In genomic region chr11:83044958-83045712, GRCh38 we compare ENCODE assay signal across 10 cellular contexts. TPM values are rescaled to one million over a fixed set of nuclear protein-coding genes. Genes with fewer than 3 reads are reported as not detected.
A peak's percentile ranks its signal among the peaks of the same experiment; 100 is the strongest.
DNase-seq lines count a peak whose midpoint lies in the region; ATAC-seq and TF ChIP-seq lines count a peak whose summit lies in the region.
"Had no signal": no experiment of that assay in that cellular context is flagged by ENCODE, and none has a peak within 500 bp of the region (broad histone marks: within the 10 kb centered on the region; RNA-seq: fewer than 3 reads in every experiment).

No MANE protein-coding gene starts in this region.

- peaks cover 2% of the 10 kb centered on the region for H3K36me3 Mint-ChIP-seq in activated CD8-positive, alpha-beta memory T cell treated with anti-CD3 and anti-CD28 coated beads, Interleukin-2, amount 10 ng/mL, durations not matched to agents 7 days and 5 days

- peak overlapping the region; percentile 42 for H3K27ac Mint-ChIP-seq in activated CD8-positive, alpha-beta memory T cell treated with anti-CD3 and anti-CD28 coated beads, Interleukin-2, amount 10 ng/mL, durations not matched to agents 7 days and 5 days
- H3K27ac Mint-ChIP-seq: nephron had no signal

- TF ChIP-seq RAD21 in SK-N-SH (IDR thresholded peaks at IDR 0.05; ENCODE audit: low read length), result no peak

- intact Hi-C loops in mucosa of descending colon (cut with DNase I, micrococcal nuclease), result no loop called here
- intact Hi-C loops in sciatic nerve (cut with DNase I), result no loop called here

- peak; percentile 98 for ATAC-seq in activated CD8-positive, alpha-beta memory T cell treated with anti-CD3 and anti-CD28 coated beads, Interleukin-2, amount 10 ng/mL, durations not matched to agents 7 days and 5 days
- ATAC-seq in HG03064 (IDR thresholded peaks at IDR 0.05; ENCODE audit: low read depth, unreplicated experiment) (peak; percentile 75), mucosa of descending colon (peak; percentile 78), HG03097 (IDR thresholded peaks at IDR 0.05; ENCODE audit: low FRiP score, unreplicated experiment) (no peak), GM18505 (IDR thresholded peaks at IDR 0.05; ENCODE audit: unreplicated experiment) (no peak), sciatic nerve (no peak)

- CTCF ChIA-PET in activated CD8-positive, alpha-beta memory T cell treated with anti-CD3 and anti-CD28 coated beads, Interleukin-2, amount 10 ng/mL, durations not matched to agents 7 days and 5 days (lab: Charles Lee), result interaction anchor here (0.8 to 1.4 kb wide), 2 partner anchors 116 to 117 kb away, joined by 3 to 4 read pairs; no protein-coding TSS in a partner anchor
- CTCF ChIA-PET in SK-N-SH (lab: Yijun Ruan, JAX), result interaction anchor here (0.7 to 1.7 kb wide), 4 partner anchors 16 to 267 kb away, joined by 3 to 4 read pairs (median 3); no protein-coding TSS in a partner anchor

- H3K36me3 ChIP-seq in SK-N-SH (replicated peaks in 1 of 2; ENCODE audit: control insufficient read depth in 1 of 2, insufficient read depth in 2 of 2, low read length in 1 of 2) (no peaks in the 10 kb centered on the region), mucosa of descending colon (ENCODE audit: low read depth) (no peaks in the 10 kb centered on the region)

- POLR2A ChIA-PET in SK-N-SH (lab: Yijun Ruan, JAX), result no interaction called here

- peak overlapping the region; percentile 59; the same call in 1 of the 2 replicates for H2AFZ ChIP-seq in SK-N-SH (ENCODE audit: low read depth)

- H3K4me3 ChIP-seq in SK-N-SH (ENCODE audit: low read depth in 2 of 2, low read length in 1 of 2) (no peak overlapping the region), mucosa of descending colon (no peak overlapping the region)

- peaks cover 15% of the 10 kb centered on the region for H3K4me1 Mint-ChIP-seq in activated CD8-positive, alpha-beta memory T cell treated with anti-CD3 and anti-CD28 coated beads, Interleukin-2, amount 10 ng/mL, durations not matched to agents 7 days and 5 days

- peak overlapping the region in 1 of 2 experiments; percentile 52; a peak in 2 of 4 replicates for H3K27ac ChIP-seq in SK-N-SH (ENCODE audit: low read depth in 2 of 2, low read length in 1 of 2)

- WGBS in SK-N-SH (ENCODE audit: low lambda C conversion rate), result 56% methylated on average over 8 of the region's 8 CpGs

- H3K4me2 ChIP-seq in SK-N-SH, result peak overlapping the region; percentile 34; the same call in 1 of the 2 replicates

- H3K4me1 ChIP-seq in SK-N-SH (ENCODE audit: control insufficient read depth in 1 of 2, insufficient read depth in 2 of 2, low read depth in 1 of 2, low read length in 1 of 2), result peaks cover 7 to 17% of the 10 kb centered on the region in 2 experiments; a peak in 2 of 4 replicates
- H3K4me1 ChIP-seq in mucosa of descending colon (ENCODE audit: low read depth), result peaks cover 8% of the 10 kb centered on the region

- peak; percentile 58 for DNase-seq in activated CD8-positive, alpha-beta memory T cell treated with anti-CD3 and anti-CD28 coated beads, Interleukin-2, amount 10 ng/mL, durations not matched to agents 7 days and 5 days
- DNase-seq in activated CD8-positive, alpha-beta memory T cell treated with anti-CD3 and anti-CD28 coated beads for 24 hours, result no peak
- DNase-seq in SK-N-SH, result no peak
- DNase-seq in mucosa of descending colon, result no peak
- DNase-seq in sciatic nerve (ENCODE audit: low spot score), result no peak

- H4K20me1 ChIP-seq in SK-N-SH (ENCODE audit: insufficient read depth), result no peaks in the 10 kb centered on the region

- H3K9me3 ChIP-seq in SK-N-SH (no peaks in the 10 kb centered on the region), mucosa of descending colon (no peaks in the 10 kb centered on the region)

- no peak overlapping the region for H3K4me3 Mint-ChIP-seq in activated CD8-positive, alpha-beta memory T cell treated with anti-CD3 and anti-CD28 coated beads, Interleukin-2, amount 10 ng/mL, durations not matched to agents 7 days and 5 days
- H3K4me3 Mint-ChIP-seq: nephron had no signal

- no peak overlapping the region; the same call in 1 of the 2 replicates for H3K9ac ChIP-seq in SK-N-SH

- H3K79me2 ChIP-seq in SK-N-SH (ENCODE audit: insufficient read depth), result peaks cover 50% of the 10 kb centered on the region

- no peaks in the 10 kb centered on the region for H3K9me3 Mint-ChIP-seq in activated CD8-positive, alpha-beta memory T cell treated with anti-CD3 and anti-CD28 coated beads, Interleukin-2, amount 10 ng/mL, durations not matched to agents 7 days and 5 days (ENCODE audit: low read depth)
- H3K9me3 Mint-ChIP-seq: nephron had no signal

- TF ChIP-seq POLR2A in GM18505 (IDR thresholded peaks at IDR 0.05; ENCODE audit: borderline replicate concordance, extremely low read depth, insufficient read depth, insufficient read length), result no peak

- peaks cover 15% of the 10 kb centered on the region for H3F3A ChIP-seq in SK-N-SH (replicated peaks; ENCODE audit: insufficient read depth)

- H3K9me2 ChIP-seq in SK-N-SH, result no peaks in the 10 kb centered on the region

- TF ChIP-seq EP300 in SK-N-SH (IDR thresholded peaks at IDR 0.05; ENCODE audit: borderline replicate concordance in 1 of 2, low read depth in 1 of 2, low read length in 1 of 2), result no peak

- H3K27me3 ChIP-seq in SK-N-SH (ENCODE audit: insufficient read depth), result no peaks in the 10 kb centered on the region

- TF ChIP-seq CTCF in SK-N-SH (IDR thresholded peaks at IDR 0.05), result no peak
- no peak for TF ChIP-seq CTCF in mucosa of descending colon (IDR thresholded peaks at IDR 0.05)

- no peaks in the 10 kb centered on the region for H3K27me3 Mint-ChIP-seq in activated CD8-positive, alpha-beta memory T cell treated with anti-CD3 and anti-CD28 coated beads, Interleukin-2, amount 10 ng/mL, durations not matched to agents 7 days and 5 days
- H3K27me3 Mint-ChIP-seq: CD4-positive, alpha-beta memory T cell had no signal

TF ChIP-seq in SK-N-SH, 30 proteins besides CTCF, POLR2A, EP300 and RAD21:
- TF ChIP-seq FOSL2 (IDR thresholded peaks at IDR 0.05; ENCODE audit: borderline replicate concordance, low read depth) (peak; percentile 38; the same call in 1 of the 2 replicates), RFX5 (IDR thresholded peaks at IDR 0.05; ENCODE audit: low read length) (no peak), TCF12 (IDR thresholded peaks at IDR 0.05) (peak; percentile 24; the same call in 1 of the 2 replicates), YY1 (IDR thresholded peaks at IDR 0.05; ENCODE audit: low read depth) (no peak), RCOR1 (IDR thresholded peaks at IDR 0.05; ENCODE audit: low read length) (no peak), JUND (IDR thresholded peaks at IDR 0.05) (0 out of 2 replicates have a peak, but pooled peaks have one; percentile 32)
- TF ChIP-seq, protein P1, sequence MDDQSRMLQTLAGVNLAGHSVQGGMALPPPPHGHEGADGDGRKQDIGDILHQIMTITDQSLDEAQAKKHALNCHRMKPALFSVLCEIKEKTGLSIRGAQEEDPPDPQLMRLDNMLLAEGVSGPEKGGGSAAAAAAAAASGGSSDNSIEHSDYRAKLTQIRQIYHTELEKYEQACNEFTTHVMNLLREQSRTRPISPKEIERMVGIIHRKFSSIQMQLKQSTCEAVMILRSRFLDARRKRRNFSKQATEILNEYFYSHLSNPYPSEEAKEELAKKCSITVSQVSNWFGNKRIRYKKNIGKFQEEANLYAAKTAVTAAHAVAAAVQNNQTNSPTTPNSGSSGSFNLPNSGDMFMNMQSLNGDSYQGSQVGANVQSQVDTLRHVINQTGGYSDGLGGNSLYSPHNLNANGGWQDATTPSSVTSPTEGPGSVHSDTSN (IDR thresholded peaks at IDR 0.05), result peak; percentile 13; the same call in 1 of the 2 replicates
TF ChIP-seq in SK-N-SH: peak in this region for 4.

RNA-seq across cellular contexts. Expression of gene RAB30, which starts 26.6 kb away (rescaled TPM):
- total RNA-seq in activated CD8-positive, alpha-beta memory T cell treated with anti-CD3 and anti-CD28 coated beads, Interleukin-2, amount 10 ng/mL, durations not matched to agents 7 days and 5 days, result 1 to 10 TPM; 7.0 to 7.7 TPM
- 3.3 and 4.5 TPM in 2 replicates for polyA plus RNA-seq in SK-N-SH (2012; rRNA removed)
- 3.3 and 4.4 TPM in 2 replicates for polyA plus RNA-seq in SK-N-SH (2012; cell fraction: cytosol; rRNA removed)
- polyA plus RNA-seq in SK-N-SH (2012; cell fraction: nucleus; rRNA removed), result 1.8 and 3.7 TPM in 2 replicates
- 10 to 100 TPM; 16.2 to 30.7 (median 19.1) TPM for total RNA-seq in mucosa of descending colon
- total RNA-seq in sciatic nerve, result 57.1 TPM

Comparison
In these comparisons a context has a peak if more than half of its experiments do, and no peak if none do; other contexts are left out.
1. ATAC-seq: peak in activated CD8-positive, alpha-beta memory T cell treated with anti-CD3 and anti-CD28 coated beads, Interleukin-2, amount 10 ng/mL, durations not matched to agents 7 days and 5 days (single experiment), HG03064 (single experiment) and mucosa of descending colon (single experiment); none in HG03097 (single experiment), GM18505 (single experiment) and sciatic nerve (single experiment).